16 cellular contexts compared by ENCODE assay signal in the genomic region with DNA sequence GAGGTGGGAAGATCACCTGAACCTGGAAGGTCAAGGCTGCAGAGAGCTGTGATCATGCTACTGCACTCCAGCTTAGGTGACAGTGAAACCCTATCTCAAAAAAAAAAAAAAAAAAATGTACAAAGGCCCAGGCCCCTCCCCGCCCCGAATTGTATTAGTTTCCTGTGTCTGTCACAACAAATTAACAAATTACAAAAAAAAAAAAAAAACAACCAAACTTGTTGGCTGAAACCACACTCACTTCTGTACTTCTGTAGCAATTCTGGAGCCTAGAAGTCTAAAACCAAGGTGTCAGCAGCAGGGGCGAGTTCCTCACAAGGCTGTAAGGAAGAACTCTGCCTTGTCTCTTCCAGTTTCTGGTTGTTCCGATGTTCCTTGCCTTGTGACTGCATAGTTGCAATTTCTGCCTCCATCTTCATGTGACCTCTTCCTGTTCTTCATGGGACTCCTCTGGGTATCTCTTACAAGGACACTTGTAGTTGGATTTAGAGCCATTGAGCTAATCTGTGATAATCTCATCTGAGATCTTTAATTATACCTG.
"Had no signal": no experiment of that assay in that cellular context is flagged by ENCODE, and none has a peak within 500 bp of the region (broad histone marks: within the 10 kb centered on the region; RNA-seq: fewer than 3 reads in every experiment).

No MANE protein-coding gene starts in this region.

- H3K4me1 ChIP-seq: foreskin keratinocyte, prostate gland had no signal

- DNase-seq: activated CD4-positive, alpha-beta T cell treated with anti-CD3 and anti-CD28 coated beads for 4 hours; activated CD8-positive, alpha-beta T cell treated with anti-CD3 and anti-CD28 coated beads, Interleukin-2, amount 10 ng/mL, durations not matched to agents 7 days and 5 days; activated naive CD4-positive, alpha-beta T cell treated with Interleukin-2 at 50 U/mL for 16 hours; activated naive CD8-positive, alpha-beta T cell treated with anti-CD3 and anti-CD28 coated beads, Interleukin-2, amount 50 U/mL, for 24 hours; effector CD4-positive, alpha-beta T cell; foreskin keratinocyte; kidney; natural killer cell; stimulated activated CD4-positive, alpha-beta T cell treated with anti-CD3 and anti-CD28 coated beads, Interleukin-12 subunit alpha, Interleukin-12 subunit beta, amount 100 ng/mL, for 4 hours; stimulated activated naive CD4-positive, alpha-beta T cell treated with Interleukin-2 at 50 U/mL for 16 hours; T-cell; upper lobe of left lung had no signal

- H3K27ac ChIP-seq: foreskin keratinocyte, prostate gland had no signal

- ATAC-seq: activated CD8-positive, alpha-beta T cell treated with anti-CD3 and anti-CD28 coated beads, Interleukin-2, amount 10 ng/mL, durations not matched to agents 7 days and 5 days; activated naive CD8-positive, alpha-beta T cell treated with anti-CD3 and anti-CD28 coated beads, Interleukin-2, amount 50 U/mL, for 24 hours; foreskin keratinocyte; T-cell had no signal

- H3K9me3 ChIP-seq: prostate gland, upper lobe of left lung had no signal

- FAIRE-seq: astrocyte, colon, endothelial cell of umbilical vein, kidney had no signal

- H3K36me3 ChIP-seq: prostate gland, upper lobe of left lung had no signal

- H3K4me3 ChIP-seq: prostate gland, upper lobe of left lung had no signal

- H3K27me3 ChIP-seq: foreskin keratinocyte, upper lobe of left lung had no signal
